In genomic region chr3:30688776-30689175, GRCh38 we compare ENCODE assay signal across 8 cellular contexts.
DNase-seq lines count a peak whose midpoint lies in the region; TF ChIP-seq lines count a peak whose summit lies in the region.

No MANE protein-coding gene starts in this region.

- no peak for TF ChIP-seq EP300 in transverse colon (IDR thresholded peaks at IDR 0.05; ENCODE audit: low read depth)

- TF ChIP-seq CTCF in mammary epithelial cell (conservative IDR thresholded peaks at IDR 0.05 in 1 of 2, IDR thresholded peaks at IDR 0.05 in 1 of 2; ENCODE audit: extremely low read depth in 1 of 2, insufficient read depth in 1 of 2, low read depth in 1 of 2, low read length in 2 of 2) (no peak), transverse colon (IDR thresholded peaks at IDR 0.05) (no peak)

- no peak overlapping the region for H2BK120ac ChIP-seq in mesenchymal stem cell (ENCODE audit: low read depth, low read length)

- peak overlapping the region; percentile 74 for H2AK5ac ChIP-seq in mesenchymal stem cell (ENCODE audit: low read length, severe bottlenecking)

- H3K9me3 ChIP-seq in mammary epithelial cell (replicated peaks; ENCODE audit: insufficient read depth, low read length) (no peaks in the 10 kb centered on the region), mesenchymal stem cell (ENCODE audit: control insufficient read depth, low read length) (no peaks in the 10 kb centered on the region), transverse colon (no peaks in the 10 kb centered on the region)

- no peak for TF ChIP-seq POLR2A in transverse colon (IDR thresholded peaks at IDR 0.05)

- no peaks in the 10 kb centered on the region for H4K20me1 ChIP-seq in mammary epithelial cell (ENCODE audit: insufficient read depth, low read length)

- H2AFZ ChIP-seq in mammary epithelial cell (ENCODE audit: low read depth, low read length) (no peak overlapping the region), mesenchymal stem cell (ENCODE audit: low read depth, low read length) (no peak overlapping the region)

- peak overlapping the region; percentile 9 to 29 for H3K4ac ChIP-seq in mesenchymal stem cell (ENCODE audit: low read depth in 1 of 2, low read length in 2 of 2)

- H3K79me2 ChIP-seq in mammary epithelial cell (ENCODE audit: insufficient read depth, low read length): peaks cover 86% of the 10 kb centered on the region

- CTCF ChIA-PET in activated naive CD4-positive, alpha-beta T cell treated with anti-CD3 and anti-CD28 coated beads for 36 hours (lab: Charles Lee): interaction anchor here (0.6 to 2.1 kb wide), 6 partner anchors 10 to 574 kb away, joined by 3 to 6 read pairs (median 3); no protein-coding TSS in a partner anchor
- CTCF ChIA-PET in mammary epithelial cell (lab: Charles Lee; ENCODE audit: low non-redundant PET): no interaction called here

- H3K9ac ChIP-seq in mammary epithelial cell (ENCODE audit: insufficient read depth, low read length) (no peak overlapping the region), mesenchymal stem cell (ENCODE audit: low read length) (peak overlapping the region; percentile 50)

- peak overlapping the region; percentile 89 to 91 for H3K18ac ChIP-seq in mesenchymal stem cell (ENCODE audit: low read depth in 1 of 2, low read length in 2 of 2)

- peak overlapping the region; percentile 81 for H3K27ac ChIP-seq in mammary epithelial cell (ENCODE audit: insufficient read depth, low read depth, low read length)
- peak overlapping the region; percentile 53 for H3K27ac ChIP-seq in mesenchymal stem cell (ENCODE audit: low read length, poor library complexity, severe bottlenecking)
- H3K27ac ChIP-seq in transverse colon: peak overlapping the region; percentile 81 to 83 (median 82)

- no TSS peak for BruUV-seq in mammary epithelial cell (replicated peaks; lab: Mats Ljungman, UMichigan)

- no peak overlapping the region for H3K4me3 Mint-ChIP-seq in activated naive CD4-positive, alpha-beta T cell treated with anti-CD3 and anti-CD28 coated beads for 36 hours

- peaks cover 23% of the 10 kb centered on the region for H3K79me1 ChIP-seq in mesenchymal stem cell (replicated peaks; ENCODE audit: low read length, poor library complexity, severe bottlenecking)

- peak overlapping the region; percentile 93 for H4K91ac ChIP-seq in mesenchymal stem cell (ENCODE audit: low read length)

- peaks cover 67% of the 10 kb centered on the region for H3K36me3 ChIP-seq in mammary epithelial cell (ENCODE audit: insufficient read depth, low read length)
- peaks cover 13 to 98% of the 10 kb centered on the region in 2 experiments for H3K36me3 ChIP-seq in mesenchymal stem cell (ENCODE audit: control insufficient read depth in 1 of 2, insufficient read depth in 2 of 2, low read depth in 1 of 2, low read length in 2 of 2)
- peaks cover 0 to 16% (median 2%) of the 10 kb centered on the region in 4 donors for H3K36me3 ChIP-seq in transverse colon

- H2BK5ac ChIP-seq in mesenchymal stem cell (ENCODE audit: low read depth, low read length, poor library complexity, severe bottlenecking): no peak overlapping the region

- H3K4me1 ChIP-seq in mammary epithelial cell (ENCODE audit: insufficient read depth, low read length) (peaks cover 40% of the 10 kb centered on the region), mesenchymal stem cell (ENCODE audit: control insufficient read depth, insufficient read depth, low read depth, low read length) (peaks cover 17% of the 10 kb centered on the region), transverse colon (peaks cover 33 to 94% (median 50%) of the 10 kb centered on the region in 4 donors)

- H3K23ac ChIP-seq in mesenchymal stem cell (ENCODE audit: low read length in 2 of 2): peak overlapping the region in 1 of 2 experiments; percentile 10

- peaks cover 95% of the 10 kb centered on the region for H3K4me1 Mint-ChIP-seq in activated naive CD4-positive, alpha-beta T cell treated with anti-CD3 and anti-CD28 coated beads for 36 hours (ENCODE audit: low read depth)

- peak overlapping the region; percentile 62 for H3K4me2 ChIP-seq in mammary epithelial cell (ENCODE audit: insufficient read depth, low read depth, low read length)
- no peak overlapping the region for H3K4me2 ChIP-seq in mesenchymal stem cell (ENCODE audit: low read length, poor library complexity, severe bottlenecking)

- peak overlapping the region in 1 of 2 experiments; percentile 74 for H2BK12ac ChIP-seq in mesenchymal stem cell (ENCODE audit: low read length in 2 of 2)

- dilution Hi-C loops in mammary epithelial cell (cut with HindIII; ENCODE audit: low sequenced_read_pairs): no loop called here

- peak overlapping the region; percentile 75 for H4K8ac ChIP-seq in mesenchymal stem cell (ENCODE audit: low read length)

- no peaks in the 10 kb centered on the region for H3K9me3 Mint-ChIP-seq in activated naive CD4-positive, alpha-beta T cell treated with anti-CD3 and anti-CD28 coated beads for 36 hours

- in situ Hi-C loops in mammary epithelial cell (cut with MboI; ENCODE audit: low sequenced_read_pairs in 2 of 2): loop anchor here in 1 of 2 donors (25.0 kb wide), 1 partner anchor 576 kb away; no protein-coding TSS in a partner anchor
- in situ Hi-C loops in transverse colon (cut with MboI; ENCODE audit: low pct_ligation_motif_present in 1 of 4, low pct_unique_long_range_greater_than_20kb in 1 of 4, low sequenced_read_pairs in 3 of 4): loop anchor here in 1 of 4 donors (25.0 kb wide), 1 partner anchor 176 kb away; no protein-coding TSS in a partner anchor

- H3K27ac Mint-ChIP-seq in activated naive CD4-positive, alpha-beta T cell treated with anti-CD3 and anti-CD28 coated beads for 36 hours: peak overlapping the region; percentile 94

- no peaks in the 10 kb centered on the region for H3K27me3 Mint-ChIP-seq in activated naive CD4-positive, alpha-beta T cell treated with anti-CD3 and anti-CD28 coated beads for 36 hours (ENCODE audit: low read depth)

- peaks cover 81% of the 10 kb centered on the region for H3K36me3 Mint-ChIP-seq in activated naive CD4-positive, alpha-beta T cell treated with anti-CD3 and anti-CD28 coated beads for 36 hours (ENCODE audit: low read depth)

- 74% methylated on average over 5 of the region's 5 CpGs for WGBS in mammary epithelial cell (ENCODE audit: low coverage, missing lambda C conversion rate)
- WGBS in mesenchymal stem cell: 23% methylated on average over 5 of the region's 5 CpGs
- 32 to 50% methylated on average over 3 to 5 of the region's 5 CpGs for WGBS in transverse colon (ENCODE audit: low coverage in 1 of 2), 2 donors

- H3K14ac ChIP-seq in mesenchymal stem cell (ENCODE audit: low read length in 2 of 2): no peak overlapping the region

- H2BK15ac ChIP-seq in mesenchymal stem cell (ENCODE audit: low read depth, poor library complexity, severe bottlenecking): no peak overlapping the region

- DNase-seq in activated naive CD4-positive, alpha-beta T cell treated with anti-CD3 and anti-CD28 coated beads for 36 hours: no peak
- no peak for DNase-seq in activated naive CD4-positive, alpha-beta T cell (lab: John Stamatoyannopoulos, UW)
- DNase-seq in mammary epithelial cell: no peak
- peak; percentile 72 for DNase-seq in mesenchymal stem cell
- peak; percentile 49 for DNase-seq in transverse colon
- DNase-seq in stimulated activated naive CD4-positive, alpha-beta T cell (lab: John Stamatoyannopoulos, UW): no peak
- no peak for DNase-seq in T1000 (lab: John Stamatoyannopoulos, UW)
- DNase-seq in SHP77 (lab: John Stamatoyannopoulos, UW): no peak

- H3K4me3 ChIP-seq in mammary epithelial cell (replicated peaks in 1 of 3; ENCODE audit: insufficient read depth in 1 of 3, low read depth in 2 of 3, low read length in 3 of 3) (no peak overlapping the region), mesenchymal stem cell (ENCODE audit: insufficient read depth in 1 of 2, low read depth in 1 of 2, low read length in 2 of 2) (no peak overlapping the region), transverse colon (peak overlapping the region in 1 of 4 donors; percentile 5)

- intact Hi-C loops in activated naive CD4-positive, alpha-beta T cell treated with anti-CD3 and anti-CD28 coated beads for 36 hours (cut with micrococcal nuclease): loop anchor here (10.0 kb wide), 1 partner anchor 846 kb away; the partner anchor contains the start of gene STT3B
- intact Hi-C loops in mammary epithelial cell (cut with micrococcal nuclease): no loop called here
- intact Hi-C loops in transverse colon (cut with DNase I; ENCODE audit: low total_unique reads): loop anchor here (1.0 to 10.0 kb wide), 3 partner anchors 26 to 174 kb away; no protein-coding TSS in a partner anchor

- no peaks in the 10 kb centered on the region for H3K27me3 ChIP-seq in mammary epithelial cell (ENCODE audit: insufficient read depth, low read length)
- H3K27me3 ChIP-seq in mesenchymal stem cell (ENCODE audit: control insufficient read depth in 1 of 2, insufficient read depth in 1 of 2, low read length in 2 of 2): no peaks in the 10 kb centered on the region
- H3K27me3 ChIP-seq in transverse colon: no peaks in the 10 kb centered on the region

Comparison
In these comparisons a context has a peak if more than half of its experiments do, and no peak if none do; other contexts are left out.
1. DNase-seq: peak in mesenchymal stem cell (single experiment) and transverse colon (single experiment); none in activated naive CD4-positive, alpha-beta T cell treated with anti-CD3 and anti-CD28 coated beads for 36 hours (single experiment), activated naive CD4-positive, alpha-beta T cell (0 of 4), mammary epithelial cell (single experiment), stimulated activated naive CD4-positive, alpha-beta T cell (0 of 6), T1000 (single experiment) and SHP77 (0 of 2).
2. Peak in every context shown above with its lines, with median percentiles within 50 percentile points of each other: H3K27ac ChIP-seq.